1 cellular context compared by ENCODE assay signal in genomic region chr22:46748948-46749681, GRCh38.
TF ChIP-seq lines count a peak whose summit lies in the region.

No MANE protein-coding gene starts in this region.

TF ChIP-seq in GM23338, 12 proteins besides CTCF, POLR2A, EP300 and RAD21 (continued from another document):
- no peak for TF ChIP-seq ZNF462 (CRISPR knock-in tag; IDR thresholded peaks at IDR 0.05)
- TF ChIP-seq STAT1 (IDR thresholded peaks at IDR 0.05; ENCODE audit: unreplicated experiment) = no peak
- no peak for TF ChIP-seq NANOG (IDR thresholded peaks at IDR 0.05; ENCODE audit: borderline replicate concordance)
- no peak for TF ChIP-seq ZNF114 (CRISPR knock-in tag; IDR thresholded peaks at IDR 0.05)
- no peak for TF ChIP-seq JUNB (IDR thresholded peaks at IDR 0.05; ENCODE audit: unreplicated experiment)
- TF ChIP-seq EZH2 (IDR thresholded peaks at IDR 0.05; ENCODE audit: low read depth, unreplicated experiment) = no peak
